1 cellular context compared by ENCODE assay signal in the genomic region with DNA sequence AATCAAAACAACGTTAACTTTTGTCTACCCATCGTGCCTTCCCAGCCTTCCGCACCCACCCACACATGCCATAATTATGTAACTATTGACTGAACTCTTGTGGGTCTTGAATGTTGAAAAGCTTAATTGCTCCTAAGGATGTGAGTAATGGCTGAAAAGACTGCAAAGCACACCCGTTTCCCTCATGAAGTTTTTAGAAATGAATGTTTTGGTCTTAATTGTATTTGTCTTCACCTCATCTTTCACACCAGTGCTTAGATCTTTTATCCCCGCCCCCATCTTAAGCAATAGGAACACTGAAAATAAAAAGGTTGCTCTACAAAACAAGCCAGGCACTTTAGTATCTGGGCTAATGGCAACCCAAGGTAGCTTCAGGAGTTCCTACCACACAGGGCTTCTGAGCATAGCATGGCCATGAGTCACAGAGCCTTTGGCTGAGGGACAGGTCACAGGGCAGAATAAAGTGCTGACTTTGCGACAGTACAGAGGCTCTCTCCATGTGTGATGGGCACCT.
TF ChIP-seq lines count a peak whose summit lies in the region.

No MANE protein-coding gene starts in this region.

TF ChIP-seq in HepG2, 621 proteins besides CTCF, POLR2A, EP300 and RAD21 (continued from another document):
- TF ChIP-seq, protein P1, sequence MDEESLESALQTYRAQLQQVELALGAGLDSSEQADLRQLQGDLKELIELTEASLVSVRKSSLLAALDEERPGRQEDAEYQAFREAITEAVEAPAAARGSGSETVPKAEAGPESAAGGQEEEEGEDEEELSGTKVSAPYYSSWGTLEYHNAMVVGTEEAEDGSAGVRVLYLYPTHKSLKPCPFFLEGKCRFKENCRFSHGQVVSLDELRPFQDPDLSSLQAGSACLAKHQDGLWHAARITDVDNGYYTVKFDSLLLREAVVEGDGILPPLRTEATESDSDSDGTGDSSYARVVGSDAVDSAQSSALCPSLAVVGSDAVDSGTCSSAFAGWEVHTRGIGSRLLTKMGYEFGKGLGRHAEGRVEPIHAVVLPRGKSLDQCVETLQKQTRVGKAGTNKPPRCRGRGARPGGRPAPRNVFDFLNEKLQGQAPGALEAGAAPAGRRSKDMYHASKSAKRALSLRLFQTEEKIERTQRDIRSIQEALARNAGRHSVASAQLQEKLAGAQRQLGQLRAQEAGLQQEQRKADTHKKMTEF (CRISPR knock-in tag; IDR thresholded peaks at IDR 0.05), result peak; percentile 59
- TF ChIP-seq SAP130 (CRISPR knock-in tag; IDR thresholded peaks at IDR 0.05; ENCODE audit: low read depth), result peak; percentile 36; the same call in 1 of the 2 replicates
- TF ChIP-seq, protein P2, sequence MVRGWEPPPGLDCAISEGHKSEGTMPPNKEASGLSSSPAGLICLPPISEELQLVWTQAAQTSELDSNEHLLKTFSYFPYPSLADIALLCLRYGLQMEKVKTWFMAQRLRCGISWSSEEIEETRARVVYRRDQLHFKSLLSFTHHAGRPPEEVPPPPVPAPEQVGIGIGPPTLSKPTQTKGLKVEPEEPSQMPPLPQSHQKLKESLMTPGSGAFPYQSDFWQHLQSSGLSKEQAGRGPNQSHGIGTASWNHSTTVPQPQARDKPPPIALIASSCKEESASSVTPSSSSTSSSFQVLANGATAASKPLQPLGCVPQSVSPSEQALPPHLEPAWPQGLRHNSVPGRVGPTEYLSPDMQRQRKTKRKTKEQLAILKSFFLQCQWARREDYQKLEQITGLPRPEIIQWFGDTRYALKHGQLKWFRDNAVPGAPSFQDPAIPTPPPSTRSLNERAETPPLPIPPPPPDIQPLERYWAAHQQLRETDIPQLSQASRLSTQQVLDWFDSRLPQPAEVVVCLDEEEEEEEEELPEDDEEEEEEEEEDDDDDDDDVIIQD (CRISPR knock-in tag; IDR thresholded peaks at IDR 0.05; ENCODE audit: low read depth), result peak; percentile 89
- TF ChIP-seq, protein P3, sequence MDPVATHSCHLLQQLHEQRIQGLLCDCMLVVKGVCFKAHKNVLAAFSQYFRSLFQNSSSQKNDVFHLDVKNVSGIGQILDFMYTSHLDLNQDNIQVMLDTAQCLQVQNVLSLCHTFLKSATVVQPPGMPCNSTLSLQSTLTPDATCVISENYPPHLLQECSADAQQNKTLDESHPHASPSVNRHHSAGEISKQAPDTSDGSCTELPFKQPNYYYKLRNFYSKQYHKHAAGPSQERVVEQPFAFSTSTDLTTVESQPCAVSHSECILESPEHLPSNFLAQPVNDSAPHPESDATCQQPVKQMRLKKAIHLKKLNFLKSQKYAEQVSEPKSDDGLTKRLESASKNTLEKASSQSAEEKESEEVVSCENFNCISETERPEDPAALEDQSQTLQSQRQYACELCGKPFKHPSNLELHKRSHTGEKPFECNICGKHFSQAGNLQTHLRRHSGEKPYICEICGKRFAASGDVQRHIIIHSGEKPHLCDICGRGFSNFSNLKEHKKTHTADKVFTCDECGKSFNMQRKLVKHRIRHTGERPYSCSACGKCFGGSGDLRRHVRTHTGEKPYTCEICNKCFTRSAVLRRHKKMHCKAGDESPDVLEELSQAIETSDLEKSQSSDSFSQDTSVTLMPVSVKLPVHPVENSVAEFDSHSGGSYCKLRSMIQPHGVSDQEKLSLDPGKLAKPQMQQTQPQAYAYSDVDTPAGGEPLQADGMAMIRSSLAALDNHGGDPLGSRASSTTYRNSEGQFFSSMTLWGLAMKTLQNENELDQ (CRISPR knock-in tag; IDR thresholded peaks at IDR 0.05; ENCODE audit: borderline replicate concordance), result no peak
- TF ChIP-seq MAFF (IDR thresholded peaks at IDR 0.05; ENCODE audit: low read depth, low read length), result peak; percentile 98
- TF ChIP-seq ZNF260 (CRISPR knock-in tag; IDR thresholded peaks at IDR 0.05; ENCODE audit: borderline replicate concordance, low read depth), result no peak
- peak; percentile 19 for TF ChIP-seq XRCC5 (optimal IDR thresholded peaks at IDR 0.05; ENCODE audit: low read length)
- TF ChIP-seq ZSCAN9 (CRISPR knock-in tag; IDR thresholded peaks at IDR 0.05; ENCODE audit: borderline replicate concordance), result 0 out of 2 replicates have a peak, but pooled peaks have one; percentile 27
- peak; percentile 55 for TF ChIP-seq NR2F6 (IDR thresholded peaks at IDR 0.05)
- peak; percentile 72 for TF ChIP-seq NR2F6 (CRISPR knock-in tag; IDR thresholded peaks at IDR 0.05)
- no peak for TF ChIP-seq CREB1 (IDR thresholded peaks at IDR 0.05)
- TF ChIP-seq CREB1 (CRISPR knock-in tag; IDR thresholded peaks at IDR 0.05), result peak; percentile 51; the same call in 1 of the 2 replicates
- peak; percentile 92 for TF ChIP-seq ZNF644 (CRISPR knock-in tag; IDR thresholded peaks at IDR 0.05; ENCODE audit: low read depth)
- TF ChIP-seq JUND (CRISPR knock-in tag; IDR thresholded peaks at IDR 0.05), result peak; percentile 63; the same call in 1 of the 2 replicates
- no peak for TF ChIP-seq RFX1 (IDR thresholded peaks at IDR 0.05)
- peak; percentile 10 to 47; a peak in 1 of 4 replicates for TF ChIP-seq NR2F1 (CRISPR knock-in tag; IDR thresholded peaks at IDR 0.05)
- no peak for TF ChIP-seq ZFP82 (CRISPR knock-in tag; IDR thresholded peaks at IDR 0.05; ENCODE audit: borderline replicate concordance)
- TF ChIP-seq, protein P4, sequence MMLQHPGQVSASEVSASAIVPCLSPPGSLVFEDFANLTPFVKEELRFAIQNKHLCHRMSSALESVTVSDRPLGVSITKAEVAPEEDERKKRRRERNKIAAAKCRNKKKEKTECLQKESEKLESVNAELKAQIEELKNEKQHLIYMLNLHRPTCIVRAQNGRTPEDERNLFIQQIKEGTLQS (CRISPR knock-in tag; IDR thresholded peaks at IDR 0.05), result peak; percentile 56; the same call in 1 of the 2 replicates
- peak; percentile 33; the same call in 1 of the 2 replicates for TF ChIP-seq RARA (CRISPR knock-in tag; IDR thresholded peaks at IDR 0.05)
- TF ChIP-seq, protein P5, sequence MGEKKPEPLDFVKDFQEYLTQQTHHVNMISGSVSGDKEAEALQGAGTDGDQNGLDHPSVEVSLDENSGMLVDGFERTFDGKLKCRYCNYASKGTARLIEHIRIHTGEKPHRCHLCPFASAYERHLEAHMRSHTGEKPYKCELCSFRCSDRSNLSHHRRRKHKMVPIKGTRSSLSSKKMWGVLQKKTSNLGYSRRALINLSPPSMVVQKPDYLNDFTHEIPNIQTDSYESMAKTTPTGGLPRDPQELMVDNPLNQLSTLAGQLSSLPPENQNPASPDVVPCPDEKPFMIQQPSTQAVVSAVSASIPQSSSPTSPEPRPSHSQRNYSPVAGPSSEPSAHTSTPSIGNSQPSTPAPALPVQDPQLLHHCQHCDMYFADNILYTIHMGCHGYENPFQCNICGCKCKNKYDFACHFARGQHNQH (CRISPR knock-in tag; IDR thresholded peaks at IDR 0.05), result 0 out of 2 replicates have a peak, but pooled peaks have one; percentile 54
- TF ChIP-seq, protein P6, sequence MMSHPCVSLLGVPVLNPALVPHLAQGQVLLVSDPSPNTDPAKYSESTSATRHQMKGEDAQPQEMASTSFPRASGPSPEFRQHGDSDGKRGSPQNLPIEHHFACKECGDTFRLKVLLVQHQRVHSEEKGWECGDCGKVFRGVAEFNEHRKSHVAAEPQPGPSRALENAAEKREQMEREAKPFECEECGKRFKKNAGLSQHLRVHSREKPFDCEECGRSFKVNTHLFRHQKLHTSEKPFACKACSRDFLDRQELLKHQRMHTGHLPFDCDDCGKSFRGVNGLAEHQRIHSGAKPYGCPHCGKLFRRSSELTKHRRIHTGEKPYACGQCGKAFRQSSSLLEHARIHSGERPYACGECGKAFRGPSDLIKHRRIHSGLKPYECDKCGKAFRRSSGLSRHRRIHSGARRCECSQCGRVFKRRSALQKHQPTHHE (CRISPR knock-in tag; IDR thresholded peaks at IDR 0.05; ENCODE audit: borderline replicate concordance), result no peak
- TF ChIP-seq SOX13 (IDR thresholded peaks at IDR 0.05), result no peak
- TF ChIP-seq SOX13 (CRISPR knock-in tag; conservative IDR thresholded peaks at IDR 0.05 in 1 of 2, IDR thresholded peaks at IDR 0.05 in 1 of 2), result peak in 1 of 2 experiments; percentile 35; a peak in 1 of 4 replicates
- 0 out of 2 replicates have a peak, but pooled peaks have one; percentile 54 for TF ChIP-seq CEBPG (CRISPR knock-in tag; IDR thresholded peaks at IDR 0.05)
- TF ChIP-seq FOSL1 (CRISPR knock-in tag; IDR thresholded peaks at IDR 0.05; ENCODE audit: borderline replicate concordance), result peak; percentile 79; the same call in 1 of the 2 replicates
- TF ChIP-seq, protein P7, sequence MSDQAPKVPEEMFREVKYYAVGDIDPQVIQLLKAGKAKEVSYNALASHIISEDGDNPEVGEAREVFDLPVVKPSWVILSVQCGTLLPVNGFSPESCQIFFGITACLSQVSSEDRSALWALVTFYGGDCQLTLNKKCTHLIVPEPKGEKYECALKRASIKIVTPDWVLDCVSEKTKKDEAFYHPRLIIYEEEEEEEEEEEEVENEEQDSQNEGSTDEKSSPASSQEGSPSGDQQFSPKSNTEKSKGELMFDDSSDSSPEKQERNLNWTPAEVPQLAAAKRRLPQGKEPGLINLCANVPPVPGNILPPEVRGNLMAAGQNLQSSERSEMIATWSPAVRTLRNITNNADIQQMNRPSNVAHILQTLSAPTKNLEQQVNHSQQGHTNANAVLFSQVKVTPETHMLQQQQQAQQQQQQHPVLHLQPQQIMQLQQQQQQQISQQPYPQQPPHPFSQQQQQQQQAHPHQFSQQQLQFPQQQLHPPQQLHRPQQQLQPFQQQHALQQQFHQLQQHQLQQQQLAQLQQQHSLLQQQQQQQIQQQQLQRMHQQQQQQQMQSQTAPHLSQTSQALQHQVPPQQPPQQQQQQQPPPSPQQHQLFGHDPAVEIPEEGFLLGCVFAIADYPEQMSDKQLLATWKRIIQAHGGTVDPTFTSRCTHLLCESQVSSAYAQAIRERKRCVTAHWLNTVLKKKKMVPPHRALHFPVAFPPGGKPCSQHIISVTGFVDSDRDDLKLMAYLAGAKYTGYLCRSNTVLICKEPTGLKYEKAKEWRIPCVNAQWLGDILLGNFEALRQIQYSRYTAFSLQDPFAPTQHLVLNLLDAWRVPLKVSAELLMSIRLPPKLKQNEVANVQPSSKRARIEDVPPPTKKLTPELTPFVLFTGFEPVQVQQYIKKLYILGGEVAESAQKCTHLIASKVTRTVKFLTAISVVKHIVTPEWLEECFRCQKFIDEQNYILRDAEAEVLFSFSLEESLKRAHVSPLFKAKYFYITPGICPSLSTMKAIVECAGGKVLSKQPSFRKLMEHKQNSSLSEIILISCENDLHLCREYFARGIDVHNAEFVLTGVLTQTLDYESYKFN (CRISPR knock-in tag; conservative IDR thresholded peaks at IDR 0.05), result 0 out of 2 replicates have a peak, but pooled peaks have one; percentile 23
- peak; percentile 94 for TF ChIP-seq TEAD3 (CRISPR knock-in tag; optimal IDR thresholded peaks at IDR 0.05; ENCODE audit: borderline replicate concordance)
- peak; percentile 58; the same call in 1 of the 2 replicates for TF ChIP-seq MAFG (CRISPR knock-in tag; IDR thresholded peaks at IDR 0.05)
- TF ChIP-seq CHD2 (IDR thresholded peaks at IDR 0.05; ENCODE audit: low read depth, low read length), result no peak
- no peak for TF ChIP-seq ZNF788 (CRISPR knock-in tag; IDR thresholded peaks at IDR 0.05; ENCODE audit: borderline replicate concordance)
- no peak for TF ChIP-seq PRMT3 (CRISPR knock-in tag; IDR thresholded peaks at IDR 0.05; ENCODE audit: borderline replicate concordance, low read depth)
